ENCODE assay signal across 11 cellular contexts in genomic region chr16:88303890-88304819, GRCh38.
DNase-seq lines count a peak whose midpoint lies in the region; ATAC-seq and TF ChIP-seq lines count a peak whose summit lies in the region.
"Had no signal": no experiment of that assay in that cellular context is flagged by ENCODE, and none has a peak within 500 bp of the region (broad histone marks: within the 10 kb centered on the region; RNA-seq: fewer than 3 reads in every experiment).

No MANE protein-coding gene starts in this region.

- no peaks in the 10 kb centered on the region for H3K9me3 ChIP-seq in RWPE2 (ENCODE audit: severe bottlenecking)

- H3K27me3 ChIP-seq in RWPE2 (ENCODE audit: insufficient read depth, poor library complexity, severe bottlenecking) = no peaks in the 10 kb centered on the region

- DNase-seq in AG20443 (ENCODE audit: low spot score) (peak; percentile 93), RWPE2 (ENCODE audit: low spot score) (no peak), fibroblast of the conjunctiva (ENCODE audit: low read depth) (peak; percentile 78), omental fat pad (ENCODE audit: low spot score) (no peak), NOMO-1 treated with DMSO at 0.1 percent for 48 hours (lab: John Stamatoyannopoulos, UW; ENCODE audit: unreplicated experiment) (no peak), middle frontal gyrus (ENCODE audit: extremely low spot score, low spot score) (no peak)
- DNase-seq: DMS53, immature natural killer cell had no signal

- ATAC-seq in RWPE2 (ENCODE audit: low read depth) (peak; percentile 74), omental fat pad (ENCODE audit: low FRiP score) (peak; percentile 38), GM19035 (IDR thresholded peaks at IDR 0.05; ENCODE audit: unreplicated experiment) (no peak), HG02981 (IDR thresholded peaks at IDR 0.05; ENCODE audit: unreplicated experiment) (no peak)
- ATAC-seq: WTC11 had no signal

- H3K36me3 ChIP-seq in RWPE2 (ENCODE audit: low read depth) = no peaks in the 10 kb centered on the region

- TF ChIP-seq CTCF in RWPE2 (IDR thresholded peaks at IDR 0.05; ENCODE audit: poor library complexity, severe bottlenecking) (no peak), omental fat pad (IDR thresholded peaks at IDR 0.05) (no peak)

- peaks cover 28% of the 10 kb centered on the region for H3K4me1 ChIP-seq in RWPE2 (ENCODE audit: insufficient read depth, poor library complexity, severe bottlenecking)

- H3K27ac ChIP-seq in RWPE2 (ENCODE audit: poor library complexity, severe bottlenecking) = peak overlapping the region; percentile 81

- no peak overlapping the region for H3K4me3 ChIP-seq in RWPE2 (ENCODE audit: severe bottlenecking)

Comparison
In these comparisons a context has a peak if more than half of its experiments do, and no peak if none do; other contexts are left out.
1. DNase-seq: peak in AG20443 (single experiment) and fibroblast of the conjunctiva (single experiment); none in RWPE2 (single experiment), omental fat pad (single experiment), NOMO-1 treated with DMSO at 0.1 percent for 48 hours (single experiment) and middle frontal gyrus (single experiment).
2. ATAC-seq: peak in RWPE2 (single experiment) and omental fat pad (single experiment); none in GM19035 (single experiment) and HG02981 (single experiment).